ENCODE assay signal across 18 cellular contexts in the genomic region with DNA sequence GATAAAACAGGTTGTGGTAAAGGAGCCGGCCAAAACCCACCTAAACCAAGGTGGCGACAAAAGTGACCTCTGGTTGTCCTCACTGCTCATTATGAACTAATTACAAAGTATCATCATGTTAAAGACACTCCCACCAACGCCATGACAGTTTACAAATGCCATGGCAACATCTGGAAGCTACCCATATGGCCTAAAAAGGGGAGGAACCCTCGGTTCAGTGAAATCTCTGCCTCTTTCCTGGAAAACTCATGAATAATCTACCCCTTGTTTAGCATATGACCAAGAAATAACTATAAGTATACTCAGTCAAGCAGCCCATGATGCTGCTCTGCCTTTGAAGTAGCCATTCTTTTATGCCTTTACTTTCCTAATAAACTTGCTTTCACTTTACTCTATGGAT.
DNase-seq lines count a peak whose midpoint lies in the region; ATAC-seq, FAIRE-seq and TF ChIP-seq lines count a peak whose summit lies in the region.
"Had no signal": no experiment of that assay in that cellular context is flagged by ENCODE, and none has a peak within 500 bp of the region (broad histone marks: within the 10 kb centered on the region; RNA-seq: fewer than 3 reads in every experiment).

No MANE protein-coding gene starts in this region.

- H2BK15ac ChIP-seq in mesendoderm (replicated peaks; ENCODE audit: low read depth): no peak overlapping the region

- CTCF ChIA-PET in HepG2 (lab: Yijun Ruan, JAX; ENCODE audit: low intra/inter-chr PET ratio, low total read pairs) (no interaction called here), K562 (lab: Yijun Ruan, JAX; ENCODE audit: low intra/inter-chr PET ratio) (no interaction called here)

- H3K9me1 ChIP-seq in K562 (ENCODE audit: control insufficient read depth, insufficient read depth, low read length): no peaks in the 10 kb centered on the region

- no peak overlapping the region for H3K27ac ChIP-seq in HepG2 (ENCODE audit: extremely low read length, insufficient read depth, low read length)
- no peak overlapping the region for H3K27ac ChIP-seq in right lobe of liver
- no peak overlapping the region for H3K27ac ChIP-seq in K562 (ENCODE audit: extremely low read depth, low read depth, low read length)
- H3K27ac ChIP-seq in mesendoderm (ENCODE audit: low read depth, low read length): no peak overlapping the region
- H3K27ac ChIP-seq: GM23248 had no signal

- H2BK120ac ChIP-seq in mesendoderm (ENCODE audit: low read depth, low read length): no peak overlapping the region

- H3K36me3 ChIP-seq in HepG2 (replicated peaks in 1 of 2; ENCODE audit: control insufficient read depth in 1 of 2, insufficient read depth in 2 of 2, low read length in 2 of 2) (no peaks in the 10 kb centered on the region), right lobe of liver (no peaks in the 10 kb centered on the region), K562 (ENCODE audit: control insufficient read depth, insufficient read depth, low read length) (no peaks in the 10 kb centered on the region), mesendoderm (ENCODE audit: control insufficient read depth, insufficient read depth, low read length) (no peaks in the 10 kb centered on the region), mucosa of descending colon (ENCODE audit: low read depth) (no peaks in the 10 kb centered on the region)

- TF ChIP-seq CTCF in HepG2 (CRISPR knock-in tag; IDR thresholded peaks at IDR 0.05): no peak
- TF ChIP-seq CTCF in right lobe of liver (IDR thresholded peaks at IDR 0.05): no peak
- TF ChIP-seq CTCF in K562 (IDR thresholded peaks at IDR 0.05 in 2 of 3, conservative IDR thresholded peaks at IDR 0.05 in 1 of 3; ENCODE audit: insufficient read depth in 2 of 3, low read depth in 1 of 3, low read length in 3 of 3): no peak
- TF ChIP-seq CTCF in mucosa of descending colon (IDR thresholded peaks at IDR 0.05): no peak

- BruUV-seq in HepG2 (replicated peaks; lab: Mats Ljungman, UMichigan): no TSS peak
- no TSS peak for BruUV-seq in K562 (replicated peaks; lab: Mats Ljungman, UMichigan)

- no peaks in the 10 kb centered on the region for H3K4me1 ChIP-seq in HepG2 (ENCODE audit: insufficient read depth, low read length)
- H3K4me1 ChIP-seq in right lobe of liver: no peaks in the 10 kb centered on the region
- H3K4me1 ChIP-seq in K562 (replicated peaks in 1 of 2; ENCODE audit: control insufficient read depth in 2 of 2, insufficient read depth in 2 of 2, low read length in 2 of 2): no peaks in the 10 kb centered on the region
- H3K4me1 ChIP-seq in mesendoderm (ENCODE audit: control insufficient read depth, low read depth, low read length): peaks cover 4% of the 10 kb centered on the region
- H3K4me1 ChIP-seq in mucosa of descending colon (ENCODE audit: low read depth): no peaks in the 10 kb centered on the region

- no peak overlapping the region for H2AK5ac ChIP-seq in mesendoderm (ENCODE audit: low read length)

- H3K9ac ChIP-seq in HepG2 (ENCODE audit: insufficient read depth, low read depth, low read length) (no peak overlapping the region), K562 (ENCODE audit: insufficient read depth in 1 of 2, low read depth in 2 of 2, low read length in 2 of 2) (no peak overlapping the region), mesendoderm (ENCODE audit: low read length) (no peak overlapping the region)
- H3K9ac ChIP-seq: GM23248 had no signal

- no peak overlapping the region for H2BK5ac ChIP-seq in mesendoderm (ENCODE audit: low read length)

- H4K8ac ChIP-seq in mesendoderm (ENCODE audit: low read depth, low read length): no peak overlapping the region

- H3K79me1 ChIP-seq in mesendoderm (ENCODE audit: low read length): no peaks in the 10 kb centered on the region

- H3K79me2 ChIP-seq in HepG2 (ENCODE audit: insufficient read depth, low read length) (no peaks in the 10 kb centered on the region), K562 (ENCODE audit: control insufficient read depth, insufficient read depth, low read length) (no peaks in the 10 kb centered on the region), mesendoderm (ENCODE audit: control insufficient read depth, insufficient read depth, low read length) (no peaks in the 10 kb centered on the region)

- TF ChIP-seq EP300 in HepG2 (IDR thresholded peaks at IDR 0.05; ENCODE audit: low read depth in 2 of 2, low read length in 2 of 2) (no peak), HepG2 (CRISPR knock-in tag; IDR thresholded peaks at IDR 0.05; ENCODE audit: borderline replicate concordance) (no peak), K562 (IDR thresholded peaks at IDR 0.05; ENCODE audit: low read length) (no peak)

- ATAC-seq in HepG2: no peak
- ATAC-seq in right lobe of liver: no peak
- ATAC-seq in K562: peak; percentile 56
- no peak for ATAC-seq in mucosa of descending colon
- ATAC-seq in GM21717 (IDR thresholded peaks at IDR 0.05; ENCODE audit: unreplicated experiment): no peak
- ATAC-seq: CD8-positive, alpha-beta T cell had no signal

- intact Hi-C loops in HepG2 (cut with micrococcal nuclease; ENCODE audit: unreplicated experiment): no loop called here
- intact Hi-C loops in right lobe of liver (cut with DNase I): no loop called here
- intact Hi-C loops in K562 (cut with micrococcal nuclease): no loop called here
- intact Hi-C loops in mucosa of descending colon (cut with DNase I, micrococcal nuclease): no loop called here

- no peak overlapping the region for H3K23ac ChIP-seq in mesendoderm (ENCODE audit: low read length)

- no peak overlapping the region for H3K56ac ChIP-seq in mesendoderm (ENCODE audit: low read length)

- H4K20me1 ChIP-seq in HepG2 (ENCODE audit: insufficient read depth, low read length) (no peaks in the 10 kb centered on the region), K562 (replicated peaks; ENCODE audit: control insufficient read depth, insufficient read depth, low read length) (peaks cover 3% of the 10 kb centered on the region; the same call in 1 of the 2 replicates)

- H3K27me3 ChIP-seq in HepG2 (ENCODE audit: control insufficient read depth in 1 of 2, insufficient read depth in 2 of 2, low read length in 2 of 2): peaks cover 3 to 34% of the 10 kb centered on the region in 2 experiments; a peak in 3 of 5 replicates
- H3K27me3 ChIP-seq in right lobe of liver: no peaks in the 10 kb centered on the region
- H3K27me3 ChIP-seq in K562 (ENCODE audit: control insufficient read depth in 2 of 2, insufficient read depth in 2 of 2, low read length in 2 of 2): peaks cover 4 to 53% of the 10 kb centered on the region in 2 experiments; a peak in 3 of 5 replicates
- H3K27me3 ChIP-seq in mesendoderm (ENCODE audit: insufficient read depth, low read length, poor library complexity): no peaks in the 10 kb centered on the region

- DNase-seq in HepG2 (ENCODE audit: low spot score) (no peak), right lobe of liver (no peak), OCI-M1 (lab: John Stamatoyannopoulos, UW) (peak; percentile 51), K562 (ENCODE audit: extremely low read depth in 1 of 4, low spot score in 3 of 4) (no peak), mesendoderm (peak; percentile 9), mucosa of descending colon (no peak)
- DNase-seq: C1 segment of cervical spinal cord, DMS153, DND-41, GM23248, H7, HCEC 1CT had no signal

- in situ Hi-C loops in HepG2 (cut with HindIII; ENCODE audit: extremely low pct_ligation_motif_present, low pct_unique_long_range_greater_than_20kb) (no loop called here), K562 (cut with MboI) (loop anchor here (10.0 kb wide), 1 partner anchor 439 kb away; no protein-coding TSS in a partner anchor)

- TF ChIP-seq RAD21 in HepG2 (CRISPR knock-in tag; IDR thresholded peaks at IDR 0.05) (no peak), K562 (CRISPR knock-in tag; conservative IDR thresholded peaks at IDR 0.05 in 1 of 2, IDR thresholded peaks at IDR 0.05 in 1 of 2) (no peak)

- H3K4ac ChIP-seq in mesendoderm (ENCODE audit: low read depth, low read length): no peak overlapping the region

- H3K4me2 ChIP-seq in HepG2 (ENCODE audit: low read depth, low read length): no peak overlapping the region
- no peak overlapping the region for H3K4me2 ChIP-seq in K562 (ENCODE audit: insufficient read depth, low read length)
- no peak overlapping the region for H3K4me2 ChIP-seq in mesendoderm (ENCODE audit: low read length)

- POLR2A ChIA-PET in HepG2 (lab: Yijun Ruan, JAX): no interaction called here
- POLR2A ChIA-PET in K562 (lab: Yijun Ruan, JAX): interaction anchor here (0.7 to 0.9 kb wide), 2 partner anchors 18 to 384 kb away, joined by 3 read pairs; no protein-coding TSS in a partner anchor

- no peak for FAIRE-seq in HepG2 (lab: Jason Lieb, UNC)
- FAIRE-seq in K562 (lab: Jason Lieb, UNC): no peak
- FAIRE-seq: D721Med, G401.6, GM12892, H1 had no signal

- WGBS in HepG2 (ENCODE audit: low lambda C conversion rate): 43% methylated on average over 4 of the region's 4 CpGs
- 55% methylated on average over 4 of the region's 4 CpGs for WGBS in right lobe of liver (ENCODE audit: insufficient coverage, low coverage, low lambda C conversion rate, missing lambda C conversion rate)
- WGBS in K562 (ENCODE audit: insufficient coverage, low coverage, missing lambda C conversion rate): 0% methylated on average over 4 of the region's 4 CpGs
- WGBS in mesendoderm (ENCODE audit: extremely low coverage, insufficient coverage, low lambda C conversion rate): no CpG with 5 or more reads among the region's 4 CpGs

- H3K9me3 ChIP-seq in HepG2 (ENCODE audit: low read length): no peaks in the 10 kb centered on the region
- no peaks in the 10 kb centered on the region for H3K9me3 ChIP-seq in right lobe of liver
- H3K9me3 ChIP-seq in K562 (replicated peaks; ENCODE audit: control insufficient read depth, insufficient read depth, low read depth, low read length): no peaks in the 10 kb centered on the region
- H3K9me3 ChIP-seq in mucosa of descending colon: no peaks in the 10 kb centered on the region

- H3K4me3 ChIP-seq in HepG2 (replicated peaks in 1 of 3; ENCODE audit: insufficient read depth in 1 of 3, low read depth in 2 of 3, low read length in 3 of 3) (no peak overlapping the region), right lobe of liver (no peak overlapping the region), K562 (no peak overlapping the region), mesendoderm (ENCODE audit: low read length) (no peak overlapping the region), mucosa of descending colon (no peak overlapping the region)
- H3K4me3 ChIP-seq: GM23248 had no signal

- no peak overlapping the region for H2AFZ ChIP-seq in HepG2 (ENCODE audit: low read length)
- H2AFZ ChIP-seq in K562 (ENCODE audit: low read depth, low read length): no peak overlapping the region
- H2AFZ ChIP-seq: GM23248 had no signal

- H3K18ac ChIP-seq in mesendoderm (ENCODE audit: low read length): no peak overlapping the region

- TF ChIP-seq POLR2A in HepG2 (IDR thresholded peaks at IDR 0.05; ENCODE audit: insufficient read depth in 1 of 2, low read depth in 2 of 2, low read length in 2 of 2) (no peak), right lobe of liver (IDR thresholded peaks at IDR 0.05) (no peak), K562 (conservative IDR thresholded peaks at IDR 0.05) (no peak)

- H4K5ac ChIP-seq in mesendoderm (ENCODE audit: low read length): no peak overlapping the region

TF ChIP-seq in HepG2, 621 proteins besides CTCF, POLR2A, EP300 and RAD21 (continues in another document):
- 0 out of 2 replicates have a peak, but pooled peaks have one; percentile 0 for TF ChIP-seq ZNF652 (CRISPR knock-in tag; IDR thresholded peaks at IDR 0.05; ENCODE audit: borderline replicate concordance, low read depth)

TF ChIP-seq in K562, 482 proteins besides CTCF, POLR2A, EP300 and RAD21 (continues in another document):
- TF ChIP-seq RFX1 (IDR thresholded peaks at IDR 0.05): peak; percentile 78

Comparison
In these comparisons a context has a peak if more than half of its experiments do, and no peak if none do; other contexts are left out.
1. DNase-seq: peak in OCI-M1 (single experiment) and mesendoderm (single experiment); none in HepG2 (single experiment), right lobe of liver (0 of 3), K562 (0 of 4) and mucosa of descending colon (0 of 3).